Comparison of ENCODE assay signal across 1 cellular context in genomic region chr16:15492091-15492740, GRCh38.
TF ChIP-seq lines count a peak whose summit lies in the region.

No MANE protein-coding gene starts in this region.

TF ChIP-seq in A549, 52 proteins besides CTCF, POLR2A, EP300 and RAD21 (continued from another document):
- TF ChIP-seq ELK1 (IDR thresholded peaks at IDR 0.05; ENCODE audit: low read depth, low read length) (no peak), EHF (CRISPR knock-in tag; IDR thresholded peaks at IDR 0.05) (no peak), NPAS2 (CRISPR knock-in tag; IDR thresholded peaks at IDR 0.05; ENCODE audit: borderline replicate concordance) (no peak), RCOR1 (IDR thresholded peaks at IDR 0.05; ENCODE audit: low read depth, low read length) (no peak), MAX (IDR thresholded peaks at IDR 0.05) (no peak), ATOH8 (CRISPR knock-in tag; IDR thresholded peaks at IDR 0.05; ENCODE audit: low read depth) (no peak)
